ENCODE assay signal across 8 cellular contexts in the genomic region with DNA sequence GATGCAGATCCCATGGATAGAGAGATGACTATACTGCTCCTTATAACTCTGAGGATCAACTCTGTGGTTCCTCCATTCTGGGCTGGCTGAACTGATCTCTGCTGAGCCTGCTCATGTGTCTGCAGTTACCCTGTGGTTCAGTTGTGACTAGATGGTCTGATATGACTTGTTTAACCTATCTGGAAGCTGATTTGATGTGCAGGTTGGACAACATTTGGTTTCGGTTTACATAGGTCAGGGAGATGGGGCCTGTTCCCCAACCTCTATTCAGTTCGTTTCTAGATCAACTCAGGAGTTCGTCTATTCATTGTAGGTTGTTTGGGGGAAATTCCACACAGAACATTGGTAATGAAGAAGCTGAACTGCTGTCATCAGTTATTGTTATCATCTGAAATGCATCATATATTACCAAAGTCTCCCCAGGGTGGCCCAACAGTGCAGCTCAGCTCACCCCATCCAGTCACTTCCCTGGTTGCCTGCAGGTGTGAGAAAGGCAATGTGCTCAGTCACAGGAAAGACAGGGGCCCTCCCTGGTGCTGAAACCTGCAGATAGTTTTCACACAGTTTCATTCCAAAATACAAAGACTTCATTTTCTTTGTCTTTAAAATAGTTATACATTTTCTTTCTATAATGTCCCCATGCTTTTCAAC.
DNase-seq lines count a peak whose midpoint lies in the region; ATAC-seq, FAIRE-seq and TF ChIP-seq lines count a peak whose summit lies in the region.
"Not testable (repeated sequence)": the region's sequence is repeated elsewhere in the genome, so short reads cannot be mapped to it uniquely, and the experiment has no call there.

No MANE protein-coding gene starts in this region.

- H3K4me3 ChIP-seq in K562 = not testable (repeated sequence)

- H3K9me1 ChIP-seq in K562 (ENCODE audit: control insufficient read depth, insufficient read depth, low read length) = not testable (repeated sequence)

- FAIRE-seq in GM12892 (lab: Jason Lieb, UNC) (peak; percentile 72), K562 (lab: Jason Lieb, UNC) (peak; percentile 66), urothelium cell line (lab: Jason Lieb, UNC) (peak; percentile 81)

- not testable (repeated sequence) for H3K9me3 ChIP-seq in K562 (replicated peaks; ENCODE audit: control insufficient read depth, insufficient read depth, low read depth, low read length)

- not testable (repeated sequence) for H3K9ac ChIP-seq in K562 (ENCODE audit: insufficient read depth in 1 of 2, low read depth in 2 of 2, low read length in 2 of 2)

- H2AFZ ChIP-seq in K562 (ENCODE audit: low read depth, low read length) = not testable (repeated sequence)

- not testable (repeated sequence) for H3K79me2 ChIP-seq in K562 (ENCODE audit: control insufficient read depth, insufficient read depth, low read length)

- ATAC-seq in GM18909 (IDR thresholded peaks at IDR 0.05; ENCODE audit: poor library complexity, unreplicated experiment) (peak; percentile 61), GM21526 (IDR thresholded peaks at IDR 0.05; ENCODE audit: low FRiP score, unreplicated experiment) (peak; percentile 70), HG02840 (IDR thresholded peaks at IDR 0.05; ENCODE audit: low FRiP score, unreplicated experiment) (peak; percentile 60), HG03103 (IDR thresholded peaks at IDR 0.05; ENCODE audit: low read depth, unreplicated experiment) (peak; percentile 68), HG03575 (IDR thresholded peaks at IDR 0.05; ENCODE audit: extremely low read depth, insufficient number of reproducible peaks, low FRiP score, unreplicated experiment) (peak; percentile 72)
- not testable (repeated sequence) for ATAC-seq in K562

- BruUV-seq in K562 (replicated peaks; lab: Mats Ljungman, UMichigan) = not testable (repeated sequence)

- intact Hi-C loops in K562 (cut with micrococcal nuclease) = not testable (repeated sequence)

- POLR2A ChIA-PET in K562 (lab: Yijun Ruan, JAX) = not testable (repeated sequence)

- not testable (repeated sequence) for TF ChIP-seq POLR2A in GM12892 (IDR thresholded peaks at IDR 0.05; ENCODE audit: low read depth, low read length); K562 (conservative IDR thresholded peaks at IDR 0.05)

- not testable (repeated sequence) for H3K36me3 ChIP-seq in K562 (ENCODE audit: control insufficient read depth, insufficient read depth, low read length)

- not testable (repeated sequence) for H3K4me1 ChIP-seq in K562 (replicated peaks in 1 of 2; ENCODE audit: control insufficient read depth in 2 of 2, insufficient read depth in 2 of 2, low read length in 2 of 2)

- CTCF ChIA-PET in K562 (lab: Yijun Ruan, JAX; ENCODE audit: low intra/inter-chr PET ratio) = not testable (repeated sequence)

- TF ChIP-seq CTCF in K562 (IDR thresholded peaks at IDR 0.05 in 2 of 3, conservative IDR thresholded peaks at IDR 0.05 in 1 of 3; ENCODE audit: insufficient read depth in 2 of 3, low read depth in 1 of 3, low read length in 3 of 3) = not testable (repeated sequence)

- H3K27me3 ChIP-seq in K562 (ENCODE audit: control insufficient read depth in 2 of 2, insufficient read depth in 2 of 2, low read length in 2 of 2) = not testable (repeated sequence)

- not testable (repeated sequence) for H3K27ac ChIP-seq in K562 (ENCODE audit: extremely low read depth, low read depth, low read length)

- in situ Hi-C loops in K562 (cut with MboI) = not testable (repeated sequence)

- not testable (repeated sequence) for H3K4me2 ChIP-seq in K562 (ENCODE audit: insufficient read depth, low read length)

- not testable (repeated sequence) for TF ChIP-seq EP300 in K562 (IDR thresholded peaks at IDR 0.05; ENCODE audit: low read length)

- not testable (repeated sequence) for H4K20me1 ChIP-seq in K562 (replicated peaks; ENCODE audit: control insufficient read depth, insufficient read depth, low read length)

- WGBS in K562 (ENCODE audit: insufficient coverage, low coverage, missing lambda C conversion rate) = no CpG with 5 or more reads among the region's 3 CpGs

- not testable (repeated sequence) for TF ChIP-seq RAD21 in K562 (CRISPR knock-in tag; conservative IDR thresholded peaks at IDR 0.05 in 1 of 2, IDR thresholded peaks at IDR 0.05 in 1 of 2)

- DNase-seq in GM12892 (ENCODE audit: insufficient read length); K562 (ENCODE audit: extremely low read depth in 1 of 4, low spot score in 3 of 4); urothelium cell line (ENCODE audit: low spot score): not testable (repeated sequence)
